In the genomic region with DNA sequence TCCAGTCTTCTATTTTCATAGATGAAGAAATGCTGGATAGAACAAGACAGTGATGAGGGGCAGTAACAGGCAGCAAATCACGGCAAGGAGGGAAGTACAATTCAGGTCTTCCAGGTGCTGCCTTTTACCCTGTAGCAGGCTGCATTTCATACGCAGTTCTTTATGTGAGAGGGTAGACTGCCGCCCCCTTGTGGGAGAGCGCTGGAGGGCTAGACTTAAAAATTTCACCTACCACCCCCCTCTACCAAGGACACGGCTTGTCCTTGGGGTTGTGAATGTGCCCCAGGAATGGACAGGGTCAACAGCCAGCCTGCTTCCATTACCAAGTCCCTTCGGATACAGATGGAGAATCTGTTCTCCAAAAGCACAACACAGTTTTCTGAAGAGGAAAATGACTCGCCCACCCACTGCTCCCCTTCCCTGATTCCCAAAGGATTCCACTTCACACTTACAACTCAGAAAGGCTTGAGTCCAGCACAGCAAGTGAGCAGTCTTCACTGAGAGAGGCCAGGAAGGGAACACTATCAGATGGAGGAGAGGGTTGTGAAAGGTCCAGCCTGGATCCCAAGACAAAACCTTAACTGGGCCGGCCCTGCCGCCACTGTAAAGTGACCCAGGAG, we compare ENCODE assay signal across 8 cellular contexts. TPM values are rescaled to one million over a fixed set of nuclear protein-coding genes. Genes with fewer than 3 reads are reported as not detected.
A peak's percentile ranks its signal among the peaks of the same experiment; 100 is the strongest.
DNase-seq lines count a peak whose midpoint lies in the region; ATAC-seq and TF ChIP-seq lines count a peak whose summit lies in the region.

No MANE protein-coding gene starts in this region.

- intact Hi-C loops in activated B cell treated with CpG ODN at 0.5 μM for 24 hours (cut with micrococcal nuclease): loop anchor here (1.0 to 10.0 kb wide), 5 partner anchors 215 to 1407 kb away; partner anchors contain the start of gene STRIP1

- no peak overlapping the region for H3K4me3 Mint-ChIP-seq in activated B cell treated with CpG ODN at 0.5 μM for 24 hours

- H3K27ac Mint-ChIP-seq in activated B cell treated with CpG ODN at 0.5 μM for 24 hours: no peak overlapping the region

- no peak for TF ChIP-seq RAD21 in neural cell (conservative IDR thresholded peaks at IDR 0.05)

- H3K79me2 ChIP-seq in neural cell (replicated peaks; ENCODE audit: insufficient read depth, low read length): no peaks in the 10 kb centered on the region

- H3K27ac ChIP-seq in AG04450 (ENCODE audit: low read depth, low read length) (no peak overlapping the region), neural cell (ENCODE audit: low read length) (no peak overlapping the region)

- no peak overlapping the region for H3K4me3 ChIP-seq in AG04450 (ENCODE audit: low read depth, low read length)
- H3K4me3 ChIP-seq in neural cell (ENCODE audit: low read length): no peak overlapping the region

- H3K9ac ChIP-seq in neural cell (ENCODE audit: low read length): no peak overlapping the region

- DNase-seq in AG04450 (ENCODE audit: low read depth, low spot score) (no peak), HCEC 1CT (peak; percentile 13), activated B cell treated with CpG ODN at 0.5 μM for 24 hours (peak; percentile 40), cerebellar cortex (ENCODE audit: low spot score) (peak; percentile 14), AG08396 (ENCODE audit: low spot score) (no peak)

- peaks cover 93% of the 10 kb centered on the region for H3K36me3 Mint-ChIP-seq in activated B cell treated with CpG ODN at 0.5 μM for 24 hours (ENCODE audit: low read depth)

- H2AFZ ChIP-seq in neural cell (ENCODE audit: low read depth, low read length): no peak overlapping the region

- H3K4me2 ChIP-seq in neural cell (ENCODE audit: low read length): no peak overlapping the region

- H3K36me3 ChIP-seq in neural cell (ENCODE audit: insufficient read depth, low read length): no peaks in the 10 kb centered on the region

- H3K4me1 Mint-ChIP-seq in activated B cell treated with CpG ODN at 0.5 μM for 24 hours: peaks cover 19% of the 10 kb centered on the region

- TF ChIP-seq EP300 in neural cell (conservative IDR thresholded peaks at IDR 0.05; ENCODE audit: poor library complexity, severe bottlenecking): no peak

- H3K9me2 ChIP-seq in neural cell (ENCODE audit: insufficient read depth, low read length): no peaks in the 10 kb centered on the region

- H3K27me3 Mint-ChIP-seq in activated B cell treated with CpG ODN at 0.5 μM for 24 hours: no peaks in the 10 kb centered on the region

- CTCF ChIA-PET in AG04450 (lab: Charles Lee): interaction anchor here (1.1 to 3.3 kb wide), 5 partner anchors 11 to 218 kb away, joined by 3 to 12 read pairs (median 3); no protein-coding TSS in a partner anchor
- CTCF ChIA-PET in activated B cell treated with CpG ODN at 0.5 μM for 24 hours (lab: Charles Lee): interaction anchor here (1.3 to 3.1 kb wide), 4 partner anchors 36 to 222 kb away, joined by 3 to 18 read pairs (median 4); no protein-coding TSS in a partner anchor

- TF ChIP-seq CTCF in AG04450 (IDR thresholded peaks at IDR 0.05; ENCODE audit: low read depth, low read length): peak; percentile 66
- TF ChIP-seq CTCF in activated B cell treated with CpG ODN at 0.5 μM for 24 hours (IDR thresholded peaks at IDR 0.05): no peak
- peak; percentile 46 for TF ChIP-seq CTCF in neural cell (IDR thresholded peaks at IDR 0.05; ENCODE audit: poor library complexity, severe bottlenecking)

- no peaks in the 10 kb centered on the region for H3K27me3 ChIP-seq in AG04450 (ENCODE audit: control insufficient read depth, insufficient read depth, low read length)
- H3K27me3 ChIP-seq in neural cell (ENCODE audit: insufficient read depth, low read depth, low read length): no peaks in the 10 kb centered on the region

- ATAC-seq in activated B cell treated with CpG ODN at 0.5 μM for 24 hours (ENCODE audit: low read depth) (peak; percentile 91), GM18858 (IDR thresholded peaks at IDR 0.05; ENCODE audit: unreplicated experiment) (no peak), HG03521 (IDR thresholded peaks at IDR 0.05; ENCODE audit: unreplicated experiment) (no peak)

- no peaks in the 10 kb centered on the region for H4K20me1 ChIP-seq in neural cell (ENCODE audit: insufficient read depth)

- no peaks in the 10 kb centered on the region for H3K9me3 Mint-ChIP-seq in activated B cell treated with CpG ODN at 0.5 μM for 24 hours

- H3F3A ChIP-seq in neural cell (ENCODE audit: insufficient read depth, low read length, poor library complexity, severe bottlenecking): no peaks in the 10 kb centered on the region

- POLR2A ChIA-PET in AG04450 (lab: Yijun Ruan, JAX) (no interaction called here), activated B cell treated with CpG ODN at 0.5 μM for 24 hours (lab: Charles Lee) (no interaction called here)

- H3K9me3 ChIP-seq in AG04450 (ENCODE audit: control insufficient read depth, insufficient read depth, low read length) (no peaks in the 10 kb centered on the region), neural cell (ENCODE audit: low read length) (no peaks in the 10 kb centered on the region)

TF ChIP-seq in neural cell, 6 proteins besides CTCF, POLR2A, EP300 and RAD21:
- TF ChIP-seq SMC3 (conservative IDR thresholded peaks at IDR 0.05; ENCODE audit: poor library complexity): peak; percentile 17
- TF ChIP-seq TAF1 (IDR thresholded peaks at IDR 0.05; ENCODE audit: low read depth): no peak
TF ChIP-seq in neural cell: peak in this region for 1.

RNA-seq across cellular contexts. Expression of gene WDR77, which starts 7.4 kb away (rescaled TPM):
- 80.9 and 86.9 TPM in 2 replicates for polyA plus RNA-seq in AG04450 (2011; rRNA removed)
- 75.9 and 86.0 TPM in 2 replicates for polyA minus RNA-seq in AG04450 (2011; rRNA and poly(A)+ RNA removed)
- 55.8 and 63.3 TPM in 2 replicates for total RNA-seq in activated B cell treated with CpG ODN at 0.5 μM for 24 hours
- polyA plus RNA-seq in neural cell: 53.8 and 63.6 TPM in 2 replicates
- polyA minus RNA-seq in neural cell: 38.4 and 54.3 TPM in 2 replicates

RNA-seq across cellular contexts. Expression of gene ATP5PB, which starts 7.6 kb away (rescaled TPM):
- polyA plus RNA-seq in AG04450 (2011; rRNA removed) (425 and 519 TPM in 2 replicates), neural cell (582 and 597 TPM in 2 replicates)
- polyA minus RNA-seq in AG04450 (2011; rRNA and poly(A)+ RNA removed): 162 and 202 TPM in 2 replicates
- total RNA-seq in activated B cell treated with CpG ODN at 0.5 μM for 24 hours: 220 and 229 TPM in 2 replicates
- polyA minus RNA-seq in neural cell: 214 and 280 TPM in 2 replicates

RNA-seq across cellular contexts. Expression of gene OVGP1, which starts 14.1 kb away (rescaled TPM):
- polyA plus RNA-seq in AG04450 (2011; rRNA removed) (0.94 and 0.99 TPM in 2 replicates), neural cell (7.4 and 19.9 TPM in 2 replicates)
- polyA minus RNA-seq in AG04450 (2011; rRNA and poly(A)+ RNA removed): 0.22 and 0.23 TPM in 2 replicates
- total RNA-seq in activated B cell treated with CpG ODN at 0.5 μM for 24 hours: 1.3 and 3.5 TPM in 2 replicates
- 3.7 and 3.9 TPM in 2 replicates for polyA minus RNA-seq in neural cell

RNA-seq across cellular contexts. Expression of gene C1orf162, which starts 32.1 kb away (rescaled TPM):
- polyA plus RNA-seq in AG04450 (2011; rRNA removed) (0.27 and 0.32 TPM in 2 replicates), neural cell (1.3 and 2.1 TPM in 2 replicates)
- polyA minus RNA-seq in AG04450 (2011; rRNA and poly(A)+ RNA removed): 0.22 TPM in 1 of 2 replicates, not detected in the other
- total RNA-seq in activated B cell treated with CpG ODN at 0.5 μM for 24 hours: 29.4 and 33.2 TPM in 2 replicates
- 0.49 and 1.0 TPM in 2 replicates for polyA minus RNA-seq in neural cell

Comparison
In these comparisons a context has a peak if more than half of its experiments do, and no peak if none do; other contexts are left out.
1. DNase-seq: peak in HCEC 1CT (single experiment), activated B cell treated with CpG ODN at 0.5 μM for 24 hours (single experiment) and cerebellar cortex (single experiment); none in AG04450 (single experiment) and AG08396 (single experiment).